In the genomic region with DNA sequence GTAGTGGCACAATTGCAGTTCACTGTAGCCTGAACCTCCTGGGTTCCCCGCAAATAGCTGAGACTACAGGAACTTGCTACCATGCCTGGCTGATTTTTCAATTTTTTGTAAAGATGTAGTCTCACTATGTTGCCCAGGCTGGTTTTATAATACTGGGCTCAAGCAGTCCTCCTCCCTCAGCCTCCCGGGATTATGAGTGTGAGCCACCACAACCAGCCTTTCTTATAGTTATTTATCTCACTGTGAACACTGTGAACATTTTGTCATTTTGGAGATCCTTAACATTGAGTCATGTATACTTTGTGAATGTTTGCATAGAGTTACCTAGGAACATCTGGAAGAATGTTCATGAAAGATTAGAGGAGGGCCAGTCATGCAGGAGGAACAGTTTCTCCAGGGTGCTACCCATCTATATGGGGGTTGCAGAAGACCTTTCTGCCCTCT, we compare ENCODE assay signal across 1 cellular context.
TF ChIP-seq lines count a peak whose summit lies in the region.

No MANE protein-coding gene starts in this region.

TF ChIP-seq in GM23338, 12 proteins besides CTCF, POLR2A, EP300 and RAD21 (continued from another document):
- TF ChIP-seq REST (IDR thresholded peaks at IDR 0.05; ENCODE audit: unreplicated experiment), result no peak
- no peak for TF ChIP-seq JUNB (IDR thresholded peaks at IDR 0.05; ENCODE audit: unreplicated experiment)
- TF ChIP-seq CREB1 (CRISPR knock-in tag; IDR thresholded peaks at IDR 0.05; ENCODE audit: low read depth), result no peak
- TF ChIP-seq ZNF462 (CRISPR knock-in tag; IDR thresholded peaks at IDR 0.05), result no peak
- no peak for TF ChIP-seq POLR2AphosphoS5 (IDR thresholded peaks at IDR 0.05; ENCODE audit: low read depth)
- TF ChIP-seq, protein P1, sequence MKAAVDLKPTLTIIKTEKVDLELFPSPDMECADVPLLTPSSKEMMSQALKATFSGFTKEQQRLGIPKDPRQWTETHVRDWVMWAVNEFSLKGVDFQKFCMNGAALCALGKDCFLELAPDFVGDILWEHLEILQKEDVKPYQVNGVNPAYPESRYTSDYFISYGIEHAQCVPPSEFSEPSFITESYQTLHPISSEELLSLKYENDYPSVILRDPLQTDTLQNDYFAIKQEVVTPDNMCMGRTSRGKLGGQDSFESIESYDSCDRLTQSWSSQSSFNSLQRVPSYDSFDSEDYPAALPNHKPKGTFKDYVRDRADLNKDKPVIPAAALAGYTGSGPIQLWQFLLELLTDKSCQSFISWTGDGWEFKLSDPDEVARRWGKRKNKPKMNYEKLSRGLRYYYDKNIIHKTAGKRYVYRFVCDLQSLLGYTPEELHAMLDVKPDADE (IDR thresholded peaks at IDR 0.05), result no peak
- TF ChIP-seq ZNF331 (CRISPR knock-in tag; IDR thresholded peaks at IDR 0.05; ENCODE audit: low read depth), result no peak
- no peak for TF ChIP-seq NANOG (IDR thresholded peaks at IDR 0.05; ENCODE audit: borderline replicate concordance)
